Comparison of ENCODE assay signal across 8 cellular contexts in the genomic region with DNA sequence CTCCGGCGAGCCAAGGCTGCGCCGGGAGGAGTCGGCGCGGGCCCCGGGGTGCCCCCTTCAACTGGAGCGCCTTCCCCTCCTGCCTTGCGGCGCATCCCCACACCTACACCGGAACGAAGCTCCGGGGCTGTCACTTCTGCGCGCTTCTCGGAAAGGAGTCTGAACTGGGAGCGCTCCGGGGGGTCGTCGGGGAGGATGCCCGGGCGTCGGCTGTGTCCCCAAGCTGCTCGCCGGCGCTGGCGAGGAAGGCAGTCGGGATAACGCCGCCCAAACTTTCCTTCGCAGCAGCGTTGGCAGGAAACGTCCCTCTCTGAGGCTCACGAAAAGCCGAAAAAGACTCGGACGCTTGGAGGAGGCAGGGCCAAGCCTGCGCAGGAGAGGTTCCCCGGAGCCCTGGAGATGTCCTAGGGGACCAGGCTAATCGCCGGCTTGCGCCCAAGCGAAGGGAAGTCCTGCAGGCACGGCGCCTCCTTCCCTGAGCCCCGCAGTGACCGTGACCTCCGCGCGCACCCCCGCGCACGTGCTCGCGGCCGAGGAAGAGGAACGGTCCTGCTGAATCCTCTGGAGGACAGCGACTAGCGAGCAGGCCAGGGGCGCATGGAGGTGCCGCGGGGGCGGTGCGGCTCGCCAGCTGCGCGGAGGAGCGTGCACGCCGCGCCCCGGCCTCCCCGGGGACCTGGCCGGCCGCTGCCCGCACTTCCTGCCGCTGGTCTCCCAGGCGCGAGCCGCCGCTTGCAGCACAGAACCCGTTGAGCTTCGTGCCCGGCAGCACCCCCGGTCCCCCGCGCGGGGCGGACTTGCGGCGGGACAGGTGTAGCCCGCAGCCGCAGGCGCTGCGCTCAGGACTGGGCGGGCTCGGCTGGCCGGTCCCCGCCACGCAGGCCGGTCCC. TPM values are rescaled to one million over a fixed set of nuclear protein-coding genes. Genes with fewer than 3 reads are reported as not detected.
DNase-seq lines count a peak whose midpoint lies in the region; ATAC-seq, FAIRE-seq and TF ChIP-seq lines count a peak whose summit lies in the region.

A gene (plus strand): TSS at position 740 of the 890 bp plus-strand sequence.

- CTCF ChIA-PET in BJ (lab: Yijun Ruan, JAX) (interaction anchor here (0.6 to 8.8 kb wide), 10 partner anchors 11 to 381 kb away, joined by 3 to 120 read pairs (median 4); no protein-coding TSS in a partner anchor), Panc1 (lab: Charles Lee) (interaction anchor here (0.5 kb wide), 1 partner anchor 532 kb away, joined by 4 read pairs; no protein-coding TSS in a partner anchor), OCI-LY7 (lab: Charles Lee; ENCODE audit: unreplicated experiment) (no interaction called here)

- H4K20me1 ChIP-seq in astrocyte (ENCODE audit: insufficient read depth, low read length): peaks cover 31% of the 10 kb centered on the region
- H4K20me1 ChIP-seq in OCI-LY7 (ENCODE audit: insufficient read depth, low read length): no peaks in the 10 kb centered on the region

- TSS peak; percentile 81 for BruUV-seq in Panc1 (replicated peaks; lab: Mats Ljungman, UMichigan)
- BruUV-seq in OCI-LY7 (replicated peaks; lab: Mats Ljungman, UMichigan): no TSS peak

- no peaks in the 10 kb centered on the region for H3K9me3 Mint-ChIP-seq in astrocyte (ENCODE audit: unreplicated experiment)

- H3K4me2 ChIP-seq in astrocyte (ENCODE audit: low read length): peak within 1 kb of the TSS; percentile 94
- H3K4me2 ChIP-seq in OCI-LY7 (ENCODE audit: low read length): no peak within 1 kb of the TSS

- DNase-seq in BJ (ENCODE audit: low read depth) (no peak), GM20000 (ENCODE audit: low spot score) (peak; percentile 57), Panc1 (ENCODE audit: low read depth, low spot score) (no peak), astrocyte (ENCODE audit: low read depth) (peak; percentile 59), hepatic stellate cell (ENCODE audit: low spot score) (peak; percentile 76), psoas muscle (peak; percentile 69 to 83), OCI-LY7 (ENCODE audit: low spot score) (no peak)

- H3K4me3 Mint-ChIP-seq in astrocyte (ENCODE audit: unreplicated experiment): peak within 1 kb of the TSS; percentile 96

- H3K79me2 ChIP-seq in astrocyte (ENCODE audit: insufficient read depth, low read length): peaks cover 41% of the 10 kb centered on the region
- no peaks in the 10 kb centered on the region for H3K79me2 ChIP-seq in OCI-LY7 (ENCODE audit: insufficient read depth, low read depth, low read length)

- ATAC-seq in Panc1 (peak; percentile 60), psoas muscle (peak; percentile 45 to 59 (median 49)), HG02840 (IDR thresholded peaks at IDR 0.05; ENCODE audit: low FRiP score, unreplicated experiment) (no peak)

- no peaks in the 10 kb centered on the region for H3K9me3 ChIP-seq in Panc1 (ENCODE audit: control insufficient read depth, insufficient read depth, low read depth, low read length)
- no peaks in the 10 kb centered on the region for H3K9me3 ChIP-seq in astrocyte (ENCODE audit: insufficient read depth, low read depth, low read length)
- no peaks in the 10 kb centered on the region for H3K9me3 ChIP-seq in psoas muscle
- H3K9me3 ChIP-seq in OCI-LY7 (ENCODE audit: low read length): no peaks in the 10 kb centered on the region

- in situ Hi-C loops in Panc1 (cut with HindIII; ENCODE audit: low pct_unique_long_range_greater_than_20kb, low sequenced_read_pairs): no loop called here

- H2AFZ ChIP-seq in astrocyte (ENCODE audit: low read depth, low read length) (peak within 1 kb of the TSS; percentile 88), OCI-LY7 (ENCODE audit: low read length) (no peak within 1 kb of the TSS)

- intact Hi-C loops in Panc1 (cut with micrococcal nuclease; ENCODE audit: unreplicated experiment) (no loop called here), psoas muscle (cut with DNase I) (loop anchor here (5.0 kb wide), 3 partner anchors 79 to 379 kb away; no protein-coding TSS in a partner anchor), OCI-LY7 (cut with micrococcal nuclease; ENCODE audit: unreplicated experiment) (loop anchor here (1.0 kb wide), 1 partner anchor 382 kb away; no protein-coding TSS in a partner anchor)

- TF ChIP-seq CTCF in BJ (IDR thresholded peaks at IDR 0.05; ENCODE audit: insufficient read depth, low read depth, low read length) (no peak), GM20000 (IDR thresholded peaks at IDR 0.05; ENCODE audit: extremely low read depth, missing control alignments) (no peak), Panc1 (IDR thresholded peaks at IDR 0.05) (no peak), astrocyte (IDR thresholded peaks at IDR 0.05; ENCODE audit: insufficient read depth, low read depth, low read length) (no peak), psoas muscle (IDR thresholded peaks at IDR 0.05) (no peak), OCI-LY7 (conservative IDR thresholded peaks at IDR 0.05; ENCODE audit: low read length) (no peak)

- POLR2A ChIA-PET in BJ (lab: Charles Lee): no interaction called here
- POLR2A ChIA-PET in Panc1 (lab: Charles Lee): no interaction called here
- POLR2A ChIA-PET in OCI-LY7 (lab: Charles Lee): no interaction called here

- H3K27ac Mint-ChIP-seq in astrocyte (ENCODE audit: unreplicated experiment): no peak within 1 kb of the TSS

- H3K4me3 ChIP-seq in BJ (ENCODE audit: low read depth, low read length): peak within 1 kb of the TSS; percentile 69
- peak within 1 kb of the TSS; percentile 57 to 61 for H3K4me3 ChIP-seq in Panc1 (ENCODE audit: low read depth in 2 of 2, low read length in 2 of 2)
- H3K4me3 ChIP-seq in astrocyte (ENCODE audit: insufficient read depth, low read depth, low read length): peak within 1 kb of the TSS; percentile 64
- H3K4me3 ChIP-seq in psoas muscle: peak within 1 kb of the TSS; percentile 86
- no peak within 1 kb of the TSS for H3K4me3 ChIP-seq in OCI-LY7 (ENCODE audit: low read depth, low read length, poor library complexity, severe bottlenecking)

- peaks cover 16% of the 10 kb centered on the region for H3K27me3 Mint-ChIP-seq in astrocyte (ENCODE audit: low read depth, unreplicated experiment)

- H3K27me3 ChIP-seq in BJ (ENCODE audit: control insufficient read depth, insufficient read depth, low read length): no peaks in the 10 kb centered on the region
- H3K27me3 ChIP-seq in Panc1 (ENCODE audit: control insufficient read depth, insufficient read depth, low read length): peaks cover 2% of the 10 kb centered on the region
- no peaks in the 10 kb centered on the region for H3K27me3 ChIP-seq in astrocyte (ENCODE audit: insufficient read depth, low read length)
- H3K27me3 ChIP-seq in psoas muscle (ENCODE audit: insufficient read depth in 3 of 3, low read length in 2 of 3): no peaks in the 10 kb centered on the region

- no peaks in the 10 kb centered on the region for H3K36me3 Mint-ChIP-seq in astrocyte (ENCODE audit: low read depth, unreplicated experiment)

- peak within 1 kb of the TSS; percentile 78 for H3K9ac ChIP-seq in astrocyte (ENCODE audit: low read length)

- H3K9me2 ChIP-seq in OCI-LY7 (ENCODE audit: insufficient read depth, low read length): no peaks in the 10 kb centered on the region

- peaks cover 33% of the 10 kb centered on the region for H3K4me1 Mint-ChIP-seq in astrocyte (ENCODE audit: low read depth, unreplicated experiment)

- 0 to 1% (median 0%) methylated on average over 61 to 102 of the region's 102 CpGs for WGBS in psoas muscle, 3 donors

- H3K27ac ChIP-seq in Panc1 (ENCODE audit: low read length): peak within 1 kb of the TSS; percentile 34; the same call in 1 of the 2 replicates
- H3K27ac ChIP-seq in astrocyte (ENCODE audit: low read depth, low read length): peak within 1 kb of the TSS; percentile 66
- H3K27ac ChIP-seq in psoas muscle: peak within 1 kb of the TSS; percentile 82
- H3K27ac ChIP-seq in OCI-LY7 (ENCODE audit: low read depth, low read length, poor library complexity, severe bottlenecking): no peak within 1 kb of the TSS

- no peak for FAIRE-seq in astrocyte (lab: Jason Lieb, UNC)

- H3K4me1 ChIP-seq in Panc1 (ENCODE audit: control insufficient read depth, insufficient read depth, low read length) (peaks cover 20% of the 10 kb centered on the region), astrocyte (ENCODE audit: insufficient read depth, low read length) (peaks cover 25% of the 10 kb centered on the region), psoas muscle (peaks cover 28% of the 10 kb centered on the region), OCI-LY7 (ENCODE audit: insufficient read depth, low read length, poor library complexity, severe bottlenecking) (no peaks in the 10 kb centered on the region)

- H3K36me3 ChIP-seq in BJ (ENCODE audit: control insufficient read depth, insufficient read depth, low read length) (no peaks in the 10 kb centered on the region), Panc1 (ENCODE audit: control insufficient read depth, insufficient read depth, low read length) (no peaks in the 10 kb centered on the region), astrocyte (ENCODE audit: insufficient read depth, low read length) (no peaks in the 10 kb centered on the region), psoas muscle (ENCODE audit: insufficient read depth in 1 of 2, low read depth in 1 of 2) (no peaks in the 10 kb centered on the region), OCI-LY7 (ENCODE audit: insufficient read depth, low read length) (no peaks in the 10 kb centered on the region)

RNA-seq across cellular contexts. Expression of the gene that starts here (rescaled TPM):
- 3.2 and 3.6 TPM in 2 replicates for polyA plus RNA-seq in BJ (2011; rRNA removed)
- 7.8 and 8.6 TPM in 2 replicates for polyA minus RNA-seq in BJ (2011; rRNA and poly(A)+ RNA removed)
- total RNA-seq in Panc1 (2021; ENCODE audit: unreplicated experiment): 4.9 TPM
- polyA plus RNA-seq in Panc1 (2012; ENCODE audit: insufficient read length): 5.4 TPM
- total RNA-seq in astrocyte: 7.2 and 7.3 TPM in 2 replicates
- total RNA-seq in psoas muscle: 10 to 100 TPM in 2 of 4 donors, 1 to 10 TPM in 2; 6.8 to 27.0 (median 12.9) TPM
- 10 to 100 TPM in 1 of 3 donors, 1 to 10 TPM in 2; 4.6 to 15.6 (median 9.0) TPM for polyA plus RNA-seq in psoas muscle
- not detected in 2 replicates for total RNA-seq in OCI-LY7 (2014; rRNA removed; shearing (Covaris generic))
- not detected in 2 replicates for total RNA-seq in OCI-LY7 (2022)

Comparison
In these comparisons a context has a peak if more than half of its experiments do, and no peak if none do; other contexts are left out.
1. DNase-seq: peak in GM20000 (single experiment), astrocyte (single experiment), hepatic stellate cell (single experiment) and psoas muscle (2 of 2); none in BJ (single experiment), Panc1 (single experiment) and OCI-LY7 (single experiment).